ENCODE assay signal across 14 cellular contexts in the genomic region with DNA sequence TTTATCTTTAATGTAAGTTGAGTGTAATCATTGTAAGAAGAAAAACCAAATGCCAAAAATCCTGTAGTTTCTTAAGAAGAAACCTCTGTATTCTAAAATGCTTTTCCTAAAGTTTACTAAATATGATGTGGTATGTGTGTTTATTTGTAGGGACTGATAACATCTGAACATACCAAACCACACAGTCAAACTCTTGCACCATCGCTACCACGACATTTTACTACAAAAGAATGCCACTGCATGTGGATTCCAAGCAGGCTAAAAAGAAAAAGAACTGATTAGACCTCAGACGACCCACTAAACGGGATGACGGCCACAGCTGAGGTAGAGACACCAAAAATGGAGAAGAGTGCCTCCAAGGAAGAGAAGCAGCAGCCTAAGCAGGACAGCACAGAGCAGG.
"Had no signal": no experiment of that assay in that cellular context is flagged by ENCODE, and none has a peak within 500 bp of the region (broad histone marks: within the 10 kb centered on the region; RNA-seq: fewer than 3 reads in every experiment).

No MANE protein-coding gene starts in this region.

- ATAC-seq: body of pancreas; effector memory CD8-positive, alpha-beta T cell; foreskin keratinocyte; psoas muscle; right lobe of liver; stimulated activated naive B cell treated with anti-CD40 and anti-IgM and Interleukin-4, amounts not matched to agents 10 μg/mL and 1 μg/mL and 100 μg/mL, for 72 hours; WTC11 had no signal

- DNase-seq: activated CD4-positive, alpha-beta T cell treated with anti-CD3 and anti-CD28 coated beads, Interleukin-2, amount 10 ng/mL, durations not matched to agents 7 days and 5 days; activated naive CD4-positive, alpha-beta T cell treated with anti-CD3 and anti-CD28 coated beads, Interleukin-2, amount 50 U/mL, for 16 hours; amniotic stem cell; body of pancreas; effector memory CD8-positive, alpha-beta T cell; foreskin keratinocyte; psoas muscle; right lobe of liver; spleen; stimulated activated CD4-positive, alpha-beta T cell treated with anti-CD3 and anti-CD28 coated beads, Interleukin-1b, Interleukin-23, amount 100 ng/mL, for 48 hours; stimulated activated naive B cell treated with anti-CD40 and anti-IgM and Interleukin-4, amounts not matched to agents 10 μg/mL and 1 μg/mL and 100 μg/mL, for 72 hours; substantia nigra; transverse colon had no signal

- H3K4me3 ChIP-seq: body of pancreas, psoas muscle, right lobe of liver, spleen, transverse colon had no signal
